In genomic region chr4:170111546-170111945, GRCh38 we compare ENCODE assay signal across 26 cellular contexts. TPM values are rescaled to one million over a fixed set of nuclear protein-coding genes. Genes with fewer than 3 reads are reported as not detected.
"Had no signal": no experiment of that assay in that cellular context is flagged by ENCODE, and none has a peak within 500 bp of the region (broad histone marks: within the 10 kb centered on the region; RNA-seq: fewer than 3 reads in every experiment).

No MANE protein-coding gene starts in this region.

- H3K4me1 Mint-ChIP-seq: naive thymus-derived CD4-positive, alpha-beta T cell; stimulated activated naive CD8-positive, alpha-beta T cell treated with anti-CD3 and anti-CD28 coated beads, Interleukin-15, amount 100 ng/mL, for 72 hours had no signal

- ATAC-seq: effector memory CD8-positive, alpha-beta T cell; left cardiac atrium; left lung; naive thymus-derived CD4-positive, alpha-beta T cell; sciatic nerve; stimulated activated naive CD8-positive, alpha-beta T cell treated with anti-CD3 and anti-CD28 coated beads, Interleukin-15, amount 100 ng/mL, for 72 hours had no signal

- H3K27ac Mint-ChIP-seq: effector memory CD8-positive, alpha-beta T cell; naive thymus-derived CD4-positive, alpha-beta T cell; nephron; stimulated activated naive CD8-positive, alpha-beta T cell treated with anti-CD3 and anti-CD28 coated beads, Interleukin-15, amount 100 ng/mL, for 72 hours had no signal

- H3K27ac ChIP-seq: hepatocyte, left lung, prostate gland, right atrium auricular region, suprapubic skin, vagina had no signal

- H3K4me2 ChIP-seq: hepatocyte, smooth muscle cell had no signal

- DNase-seq: cortex of kidney; effector memory CD8-positive, alpha-beta T cell; head of caudate nucleus; kidney; left cardiac atrium; left lung; mesenchymal stem cell; midbrain; naive thymus-derived CD4-positive, alpha-beta T cell; nucleus accumbens; stimulated activated CD4-positive, alpha-beta T cell treated with anti-CD3 and anti-CD28 coated beads, Interleukin-12 subunit alpha, Interleukin-12 subunit beta, amount 100 ng/mL, for 4 hours; stimulated activated CD4-positive, alpha-beta T cell treated with anti-CD3 and anti-CD28 coated beads, Interleukin-1b, Interleukin-23, amount 100 ng/mL, for 48 hours; stimulated activated CD4-positive, alpha-beta T cell treated with anti-CD3 and anti-CD28 coated beads, Interleukin-4, amount 100 ng/mL, for 1 hour; stimulated activated CD8-positive, alpha-beta memory T cell treated with anti-CD3 and anti-CD28 coated beads, Interleukin-4, amount 100 ng/mL, for 48 hours; stimulated activated naive CD4-positive, alpha-beta T cell; stimulated activated naive CD8-positive, alpha-beta T cell treated with anti-CD3 and anti-CD28 coated beads, Interleukin-15, amount 100 ng/mL, for 72 hours; trophoblast cell had no signal

- H3K79me2 ChIP-seq: hepatocyte had no signal

- H3K4me1 ChIP-seq: left lung, prostate gland, right atrium auricular region, vagina had no signal

- H3K9me3 Mint-ChIP-seq: effector memory CD8-positive, alpha-beta T cell; nephron; stimulated activated naive CD8-positive, alpha-beta T cell treated with anti-CD3 and anti-CD28 coated beads, Interleukin-15, amount 100 ng/mL, for 72 hours had no signal

- H3K9me3 ChIP-seq: left lung, prostate gland, right atrium auricular region, suprapubic skin, vagina had no signal

- H2AFZ ChIP-seq: hepatocyte had no signal

- H3K36me3 Mint-ChIP-seq: naive thymus-derived CD4-positive, alpha-beta T cell had no signal

- H3K36me3 ChIP-seq: left lung, prostate gland, right atrium auricular region, suprapubic skin, vagina had no signal

- H3K4me3 ChIP-seq: hepatocyte, left lung, prostate gland, right atrium auricular region, smooth muscle cell, suprapubic skin, vagina had no signal

- H3K4me3 Mint-ChIP-seq: effector memory CD8-positive, alpha-beta T cell; naive thymus-derived CD4-positive, alpha-beta T cell; nephron; stimulated activated naive CD8-positive, alpha-beta T cell treated with anti-CD3 and anti-CD28 coated beads, Interleukin-15, amount 100 ng/mL, for 72 hours had no signal

- FAIRE-seq: frontal cortex, kidney had no signal

- H3K27me3 ChIP-seq: hepatocyte, left lung, right atrium auricular region, suprapubic skin, vagina had no signal

RNA-seq across cellular contexts. Expression of gene AADAT, which starts 21.8 kb away (rescaled TPM):
- total RNA-seq: naive thymus-derived CD4-positive, alpha-beta T cell had no signal
- polyA plus RNA-seq: naive thymus-derived CD4-positive, alpha-beta T cell had no signal
